ENCODE assay signal across 15 cellular contexts in genomic region chr14:89167705-89168104, GRCh38.
DNase-seq lines count a peak whose midpoint lies in the region; ATAC-seq lines count a peak whose summit lies in the region.
"Had no signal": no experiment of that assay in that cellular context is flagged by ENCODE, and none has a peak within 500 bp of the region (broad histone marks: within the 10 kb centered on the region; RNA-seq: fewer than 3 reads in every experiment).

No MANE protein-coding gene starts in this region.

- no peak for DNase-seq in activated naive CD4-positive, alpha-beta T cell treated with anti-CD3 and anti-CD28 coated beads, Interleukin-2, amount 10 ng/mL, durations not matched to agents 7 days and 5 days
- DNase-seq in activated naive CD4-positive, alpha-beta T cell treated with anti-CD3 and anti-CD28 coated beads, Interleukin-2, amount 50 U/mL, for 16 hours: no peak
- DNase-seq in NCI-H69 (lab: John Stamatoyannopoulos, UW): peak; percentile 55
- DNase-seq in dermis blood vessel endothelial cell: peak; percentile 11
- no peak for DNase-seq in stimulated activated naive B cell treated with anti-CD40 and anti-IgM and Interleukin-4, amounts not matched to agents 10 μg/mL and 1 μg/mL and 100 μg/mL, for 72 hours
- DNase-seq in RPMI8226: no peak
- DNase-seq in posterior cingulate gyrus: no peak
- no peak for DNase-seq in NK-92 treated with Interleukin-12 subunit alpha and Interleukin-12 subunit beta, amount 100 ng/mL, for 24 hours (lab: John Stamatoyannopoulos, UW)
- DNase-seq: CD4-positive, alpha-beta T cell; DMS53; HFFc6; NCI-H1048; PC-9; Right ventricle myocardium superior had no signal

- CTCF ChIA-PET in activated naive CD4-positive, alpha-beta T cell treated with anti-CD3 and anti-CD28 coated beads, Interleukin-2, amount 10 ng/mL, durations not matched to agents 7 days and 5 days (lab: Charles Lee): no interaction called here

- intact Hi-C loops in posterior cingulate gyrus (cut with DNase I): no loop called here

- H3K27me3 Mint-ChIP-seq in activated naive CD4-positive, alpha-beta T cell treated with anti-CD3 and anti-CD28 coated beads, Interleukin-2, amount 10 ng/mL, durations not matched to agents 7 days and 5 days: no peaks in the 10 kb centered on the region
- H3K27me3 Mint-ChIP-seq in stimulated activated naive B cell treated with anti-CD40 and anti-IgM and Interleukin-4, amounts not matched to agents 10 μg/mL and 1 μg/mL and 100 μg/mL, for 72 hours: no peaks in the 10 kb centered on the region
- H3K27me3 Mint-ChIP-seq: CD4-positive, alpha-beta T cell had no signal

- peaks cover 27% of the 10 kb centered on the region for H3K36me3 Mint-ChIP-seq in activated naive CD4-positive, alpha-beta T cell treated with anti-CD3 and anti-CD28 coated beads, Interleukin-2, amount 10 ng/mL, durations not matched to agents 7 days and 5 days
- H3K36me3 Mint-ChIP-seq in stimulated activated naive B cell treated with anti-CD40 and anti-IgM and Interleukin-4, amounts not matched to agents 10 μg/mL and 1 μg/mL and 100 μg/mL, for 72 hours: peaks cover 54 to 66% of the 10 kb centered on the region in 2 donors

- H3K4me1 Mint-ChIP-seq in activated naive CD4-positive, alpha-beta T cell treated with anti-CD3 and anti-CD28 coated beads, Interleukin-2, amount 10 ng/mL, durations not matched to agents 7 days and 5 days: peaks cover 8% of the 10 kb centered on the region
- H3K4me1 Mint-ChIP-seq in stimulated activated naive B cell treated with anti-CD40 and anti-IgM and Interleukin-4, amounts not matched to agents 10 μg/mL and 1 μg/mL and 100 μg/mL, for 72 hours: peaks cover 26 to 45% of the 10 kb centered on the region in 2 donors

- peak overlapping the region; percentile 8 for H3K27ac Mint-ChIP-seq in activated naive CD4-positive, alpha-beta T cell treated with anti-CD3 and anti-CD28 coated beads, Interleukin-2, amount 10 ng/mL, durations not matched to agents 7 days and 5 days
- peak overlapping the region; percentile 7 for H3K27ac Mint-ChIP-seq in stimulated activated naive B cell treated with anti-CD40 and anti-IgM and Interleukin-4, amounts not matched to agents 10 μg/mL and 1 μg/mL and 100 μg/mL, for 72 hours
- H3K27ac Mint-ChIP-seq: CD4-positive, alpha-beta T cell; HFFc6 had no signal

- H3K9me3 Mint-ChIP-seq in activated naive CD4-positive, alpha-beta T cell treated with anti-CD3 and anti-CD28 coated beads, Interleukin-2, amount 10 ng/mL, durations not matched to agents 7 days and 5 days: peaks cover 2% of the 10 kb centered on the region
- H3K9me3 Mint-ChIP-seq in stimulated activated naive B cell treated with anti-CD40 and anti-IgM and Interleukin-4, amounts not matched to agents 10 μg/mL and 1 μg/mL and 100 μg/mL, for 72 hours: peaks cover 8 to 16% of the 10 kb centered on the region in 2 donors
- H3K9me3 Mint-ChIP-seq: CD4-positive, alpha-beta T cell; HFFc6 had no signal

- no peak overlapping the region for H3K4me3 Mint-ChIP-seq in activated naive CD4-positive, alpha-beta T cell treated with anti-CD3 and anti-CD28 coated beads, Interleukin-2, amount 10 ng/mL, durations not matched to agents 7 days and 5 days
- no peak overlapping the region for H3K4me3 Mint-ChIP-seq in stimulated activated naive B cell treated with anti-CD40 and anti-IgM and Interleukin-4, amounts not matched to agents 10 μg/mL and 1 μg/mL and 100 μg/mL, for 72 hours
- H3K4me3 Mint-ChIP-seq: CD4-positive, alpha-beta T cell; HFFc6 had no signal

- ATAC-seq in stimulated activated naive B cell treated with anti-CD40 and anti-IgM and Interleukin-4, amounts not matched to agents 10 μg/mL and 1 μg/mL and 100 μg/mL, for 72 hours (replicated peaks): no peak
- ATAC-seq: K562 had no signal

Comparison
In these comparisons a context has a peak if more than half of its experiments do, and no peak if none do; other contexts are left out.
1. DNase-seq: peak in NCI-H69 (single experiment) and dermis blood vessel endothelial cell (single experiment); none in activated naive CD4-positive, alpha-beta T cell treated with anti-CD3 and anti-CD28 coated beads, Interleukin-2, amount 10 ng/mL, durations not matched to agents 7 days and 5 days (single experiment), activated naive CD4-positive, alpha-beta T cell treated with anti-CD3 and anti-CD28 coated beads, Interleukin-2, amount 50 U/mL, for 16 hours (single experiment), stimulated activated naive B cell treated with anti-CD40 and anti-IgM and Interleukin-4, amounts not matched to agents 10 μg/mL and 1 μg/mL and 100 μg/mL, for 72 hours (single experiment), RPMI8226 (single experiment), posterior cingulate gyrus (0 of 10) and NK-92 treated with Interleukin-12 subunit alpha and Interleukin-12 subunit beta, amount 100 ng/mL, for 24 hours (single experiment).